10 cellular contexts compared by ENCODE assay signal in genomic region chr12:67661311-67662011, GRCh38. TPM values are rescaled to one million over a fixed set of nuclear protein-coding genes. Genes with fewer than 3 reads are reported as not detected.
DNase-seq lines count a peak whose midpoint lies in the region; ATAC-seq and TF ChIP-seq lines count a peak whose summit lies in the region.
"Had no signal": no experiment of that assay in that cellular context is flagged by ENCODE, and none has a peak within 500 bp of the region (broad histone marks: within the 10 kb centered on the region; RNA-seq: fewer than 3 reads in every experiment).

No MANE protein-coding gene starts in this region.

- H3K27me3 ChIP-seq in esophagus squamous epithelium, result no peaks in the 10 kb centered on the region
- H3K27me3 ChIP-seq: thyroid gland had no signal

- POLR2A ChIA-PET in naive thymus-derived CD8-positive, alpha-beta T cell (lab: Charles Lee), result interaction anchor here (1.8 kb wide), 1 partner anchor 12 kb away, joined by 3 read pairs; no protein-coding TSS in a partner anchor

- peak overlapping the region in 1 of 4 donors; percentile 14 for H3K27ac ChIP-seq in esophagus squamous epithelium
- H3K27ac ChIP-seq: thyroid gland had no signal

- H3K27ac Mint-ChIP-seq in naive thymus-derived CD8-positive, alpha-beta T cell, result peak overlapping the region in 9 of 10 donors; percentile 37 to 81 (median 68)

- DNase-seq in GM03348 (ENCODE audit: low spot score), result peak; percentile 29
- peak; percentile 59 for DNase-seq in NCI-H2171 (lab: John Stamatoyannopoulos, UW)
- DNase-seq in cardiac fibroblast (ENCODE audit: low read depth in 2 of 2), result peak; percentile 38 to 50
- DNase-seq in naive thymus-derived CD8-positive, alpha-beta T cell, result no peak
- no peak for DNase-seq in esophagus squamous epithelium (lab: John Stamatoyannopoulos, UW)
- no peak for DNase-seq in SW480 (ENCODE audit: low spot score)
- DNase-seq in SW 1271 (lab: John Stamatoyannopoulos, UW), result no peak
- DNase-seq in DMS153 treated with DMSO at 0.1 percent for 48 hours (lab: John Stamatoyannopoulos, UW; ENCODE audit: unreplicated experiment), result no peak
- DNase-seq: amygdala, thyroid gland had no signal

- H3K4me3 ChIP-seq in cardiac fibroblast (replicated peaks in 1 of 2; ENCODE audit: low read depth in 2 of 2, low read length in 2 of 2) (no peak overlapping the region), esophagus squamous epithelium (no peak overlapping the region)
- H3K4me3 ChIP-seq: thyroid gland had no signal

- H3K36me3 Mint-ChIP-seq in naive thymus-derived CD8-positive, alpha-beta T cell, result peaks cover 13 to 80% (median 35%) of the 10 kb centered on the region in 3 donors

- H3K4me1 ChIP-seq in esophagus squamous epithelium, result peaks cover 0 to 62% (median 9%) of the 10 kb centered on the region in 3 donors
- H3K4me1 ChIP-seq: thyroid gland had no signal

- no peak for TF ChIP-seq POLR2A in esophagus squamous epithelium (IDR thresholded peaks at IDR 0.05)

- H3K9me3 Mint-ChIP-seq in naive thymus-derived CD8-positive, alpha-beta T cell, result no peaks in the 10 kb centered on the region

- no peak for ATAC-seq in naive thymus-derived CD8-positive, alpha-beta T cell

- peaks cover 52 to 93% (median 87%) of the 10 kb centered on the region in 4 donors for H3K4me1 Mint-ChIP-seq in naive thymus-derived CD8-positive, alpha-beta T cell

- H3K9me3 ChIP-seq in esophagus squamous epithelium, result no peaks in the 10 kb centered on the region
- H3K9me3 ChIP-seq: thyroid gland had no signal

- no peaks in the 10 kb centered on the region for H3K27me3 Mint-ChIP-seq in naive thymus-derived CD8-positive, alpha-beta T cell

- WGBS in esophagus squamous epithelium, 2 donors, result 59 to 60% methylated on average over 3 of the region's 3 CpGs

- peaks cover 4 to 31% (median 15%) of the 10 kb centered on the region in 3 donors for H3K36me3 ChIP-seq in esophagus squamous epithelium

- no peak for TF ChIP-seq CTCF in cardiac fibroblast (IDR thresholded peaks at IDR 0.05; ENCODE audit: low read depth, low read length)
- TF ChIP-seq CTCF in esophagus squamous epithelium (IDR thresholded peaks at IDR 0.05), result no peak

- intact Hi-C loops in esophagus squamous epithelium (cut with DNase I), result no loop called here

- peak overlapping the region in 8 of 10 donors; percentile 32 to 69 (median 57) for H3K4me3 Mint-ChIP-seq in naive thymus-derived CD8-positive, alpha-beta T cell

RNA-seq across cellular contexts. Expression of gene DYRK2, which starts 12.9 kb away (rescaled TPM):
- 100 to 1,000 TPM; 189 to 206 TPM for total RNA-seq in naive thymus-derived CD8-positive, alpha-beta T cell
- 10 to 100 TPM; 47.7 to 94.7 (median 62.4) TPM for polyA plus RNA-seq in naive thymus-derived CD8-positive, alpha-beta T cell
- 10 to 100 TPM; 14.9 to 22.1 (median 15.7) TPM for total RNA-seq in esophagus squamous epithelium

Comparison
In these comparisons a context has a peak if more than half of its experiments do, and no peak if none do; other contexts are left out.
1. DNase-seq: peak in GM03348 (single experiment), NCI-H2171 (single experiment) and cardiac fibroblast (2 of 2); none in naive thymus-derived CD8-positive, alpha-beta T cell (0 of 10), esophagus squamous epithelium (single experiment), SW480 (single experiment), SW 1271 (0 of 2) and DMS153 treated with DMSO at 0.1 percent for 48 hours (single experiment).
2. RNA of gene DYRK2, which starts 12.9 kb away (total RNA-seq): 189 to 206 TPM in naive thymus-derived CD8-positive, alpha-beta T cell; 14.9 to 22.1 TPM in esophagus squamous epithelium; every median in the first group is over 4 times any median in the second.